9 cellular contexts compared by ENCODE assay signal in genomic region chr11:19995131-19995530, GRCh38.
DNase-seq lines count a peak whose midpoint lies in the region; ATAC-seq, FAIRE-seq and TF ChIP-seq lines count a peak whose summit lies in the region.
"Had no signal": no experiment of that assay in that cellular context is flagged by ENCODE, and none has a peak within 500 bp of the region (broad histone marks: within the 10 kb centered on the region; RNA-seq: fewer than 3 reads in every experiment).

No MANE protein-coding gene starts in this region.

- no peaks in the 10 kb centered on the region for H3K9me3 Mint-ChIP-seq in astrocyte (ENCODE audit: unreplicated experiment)
- no peaks in the 10 kb centered on the region for H3K9me3 Mint-ChIP-seq in stimulated activated naive B cell treated with anti-CD40 and anti-IgM and Interleukin-4, amounts not matched to agents 10 μg/mL and 1 μg/mL and 100 μg/mL, for 72 hours
- H3K9me3 Mint-ChIP-seq: naive B cell; T-helper 2 cell treated with Interferon-gamma antibody and Interleukin-4, amounts not matched to agents 5 μg/mL and 100 μg/mL, for 36 hours had no signal

- peaks cover 7% of the 10 kb centered on the region for H4K20me1 ChIP-seq in astrocyte (ENCODE audit: insufficient read depth, low read length)

- TF ChIP-seq CTCF in HEK293 (tag by site-specific recombination; IDR thresholded peaks at IDR 0.05) (no peak), astrocyte (IDR thresholded peaks at IDR 0.05; ENCODE audit: insufficient read depth, low read depth, low read length) (no peak)

- ATAC-seq in left cardiac atrium (peak; percentile 56 to 86), GM21367 (IDR thresholded peaks at IDR 0.05; ENCODE audit: unreplicated experiment) (no peak), HG03521 (IDR thresholded peaks at IDR 0.05; ENCODE audit: unreplicated experiment) (no peak)
- ATAC-seq in stimulated activated naive B cell treated with anti-CD40 and anti-IgM and Interleukin-4, amounts not matched to agents 10 μg/mL and 1 μg/mL and 100 μg/mL, for 72 hours (replicated peaks), result peak; percentile 43 to 55

- peaks cover 11% of the 10 kb centered on the region for H3K27me3 Mint-ChIP-seq in astrocyte (ENCODE audit: low read depth, unreplicated experiment)
- H3K27me3 Mint-ChIP-seq in stimulated activated naive B cell treated with anti-CD40 and anti-IgM and Interleukin-4, amounts not matched to agents 10 μg/mL and 1 μg/mL and 100 μg/mL, for 72 hours, result peaks cover 0 to 17% of the 10 kb centered on the region in 2 donors

- peak; percentile 67 for DNase-seq in astrocyte (ENCODE audit: low read depth)
- DNase-seq in left cardiac atrium, result no peak
- DNase-seq in stimulated activated naive B cell treated with anti-CD40 and anti-IgM and Interleukin-4, amounts not matched to agents 10 μg/mL and 1 μg/mL and 100 μg/mL, for 72 hours, result no peak
- no peak for DNase-seq in NCI-H446 (lab: John Stamatoyannopoulos, UW)
- DNase-seq: naive B cell had no signal

- H3K36me3 ChIP-seq in HEK293 (ENCODE audit: control insufficient read depth in 2 of 2, insufficient read depth in 1 of 2, low read length in 2 of 2) (no peaks in the 10 kb centered on the region), astrocyte (ENCODE audit: insufficient read depth, low read length) (no peaks in the 10 kb centered on the region)

- H3K4me1 Mint-ChIP-seq in astrocyte (ENCODE audit: low read depth, unreplicated experiment), result peaks cover 14% of the 10 kb centered on the region
- H3K4me1 Mint-ChIP-seq in stimulated activated naive B cell treated with anti-CD40 and anti-IgM and Interleukin-4, amounts not matched to agents 10 μg/mL and 1 μg/mL and 100 μg/mL, for 72 hours, result no peaks in the 10 kb centered on the region
- H3K4me1 Mint-ChIP-seq: naive B cell had no signal

- H2AFZ ChIP-seq in astrocyte (ENCODE audit: low read depth, low read length), result no peak overlapping the region

- H3K36me3 Mint-ChIP-seq in astrocyte (ENCODE audit: low read depth, unreplicated experiment), result peaks cover 6% of the 10 kb centered on the region
- H3K36me3 Mint-ChIP-seq in stimulated activated naive B cell treated with anti-CD40 and anti-IgM and Interleukin-4, amounts not matched to agents 10 μg/mL and 1 μg/mL and 100 μg/mL, for 72 hours, result no peaks in the 10 kb centered on the region
- H3K36me3 Mint-ChIP-seq: naive B cell had no signal

- intact Hi-C loops in left cardiac atrium (cut with DNase I), result no loop called here

- no peak overlapping the region for H3K27ac ChIP-seq in HEK293 (ENCODE audit: extremely low read depth, low read depth, low read length)
- no peak overlapping the region for H3K27ac ChIP-seq in astrocyte (ENCODE audit: low read depth, low read length)

- H3K4me3 ChIP-seq in HEK293 (ENCODE audit: low read depth, low read length) (no peak overlapping the region), astrocyte (ENCODE audit: insufficient read depth, low read depth, low read length) (no peak overlapping the region)

- H3K4me1 ChIP-seq in HEK293 (ENCODE audit: control insufficient read depth, insufficient read depth, low read length) (peaks cover under 1% of the 10 kb centered on the region; the same call in 1 of the 2 replicates), astrocyte (ENCODE audit: insufficient read depth, low read length) (peaks cover 7% of the 10 kb centered on the region)

- no peak overlapping the region for H3K9ac ChIP-seq in astrocyte (ENCODE audit: low read length)

- H3K4me2 ChIP-seq in astrocyte (ENCODE audit: low read length), result no peak overlapping the region

- CTCF ChIA-PET in HEK293 (lab: Yijun Ruan, JAX), result interaction anchor here (1.1 kb wide), 2 partner anchors 45 to 431 kb away, joined by 3 to 4 read pairs; no protein-coding TSS in a partner anchor

- FAIRE-seq in astrocyte (lab: Jason Lieb, UNC), result no peak

- no peak overlapping the region for H3K4me3 Mint-ChIP-seq in astrocyte (ENCODE audit: unreplicated experiment)
- H3K4me3 Mint-ChIP-seq in stimulated activated naive B cell treated with anti-CD40 and anti-IgM and Interleukin-4, amounts not matched to agents 10 μg/mL and 1 μg/mL and 100 μg/mL, for 72 hours, result no peak overlapping the region
- H3K4me3 Mint-ChIP-seq: naive B cell; T-helper 2 cell treated with Interferon-gamma antibody and Interleukin-4, amounts not matched to agents 5 μg/mL and 100 μg/mL, for 36 hours had no signal

- H3K27me3 ChIP-seq in astrocyte (ENCODE audit: insufficient read depth, low read length), result no peaks in the 10 kb centered on the region

- peak overlapping the region; percentile 27 for H3K27ac Mint-ChIP-seq in astrocyte (ENCODE audit: unreplicated experiment)
- H3K27ac Mint-ChIP-seq in stimulated activated naive B cell treated with anti-CD40 and anti-IgM and Interleukin-4, amounts not matched to agents 10 μg/mL and 1 μg/mL and 100 μg/mL, for 72 hours, result no peak overlapping the region
- H3K27ac Mint-ChIP-seq: naive B cell; T-helper 2 cell treated with Interferon-gamma antibody and Interleukin-4, amounts not matched to agents 5 μg/mL and 100 μg/mL, for 36 hours had no signal

- no peaks in the 10 kb centered on the region for H3K79me2 ChIP-seq in astrocyte (ENCODE audit: insufficient read depth, low read length)

- no peaks in the 10 kb centered on the region for H3K9me3 ChIP-seq in HEK293 (ENCODE audit: control insufficient read depth, insufficient read depth, low read depth, low read length)
- no peaks in the 10 kb centered on the region for H3K9me3 ChIP-seq in astrocyte (ENCODE audit: insufficient read depth, low read depth, low read length)

- POLR2A ChIA-PET in HEK293 (lab: Yijun Ruan, JAX), result no interaction called here

TF ChIP-seq in HEK293, 187 proteins besides CTCF, POLR2A, EP300 and RAD21 (continues in another document):
- TF ChIP-seq GLIS2 (tag by site-specific recombination; IDR thresholded peaks at IDR 0.05) (0 out of 2 replicates have a peak, but pooled peaks have one; percentile 24), ZNF660 (tag by site-specific recombination; IDR thresholded peaks at IDR 0.05) (no peak), ZNF701 (tag by site-specific recombination; IDR thresholded peaks at IDR 0.05) (no peak), ZNF555 (tag by site-specific recombination; conservative IDR thresholded peaks at IDR 0.05) (no peak), ZNF266 (tag by site-specific recombination; IDR thresholded peaks at IDR 0.05; ENCODE audit: low read depth) (no peak), ZBTB21 (tag by site-specific recombination; IDR thresholded peaks at IDR 0.05) (peak; percentile 69; the same call in 1 of the 2 replicates), SALL2 (tag by site-specific recombination; IDR thresholded peaks at IDR 0.05; ENCODE audit: borderline replicate concordance) (no peak), ZNF174 (tag by site-specific recombination; IDR thresholded peaks at IDR 0.05) (no peak), ZNF112 (tag by site-specific recombination; IDR thresholded peaks at IDR 0.05) (no peak), ZFP69B (tag by site-specific recombination; IDR thresholded peaks at IDR 0.05) (peak; percentile 33; the same call in 1 of the 2 replicates), ZNF138 (tag by site-specific recombination; IDR thresholded peaks at IDR 0.05; ENCODE audit: borderline replicate concordance) (no peak), ZNF19 (tag by site-specific recombination; IDR thresholded peaks at IDR 0.05; ENCODE audit: low read depth) (no peak), ZNF677 (tag by site-specific recombination; IDR thresholded peaks at IDR 0.05) (no peak), ZNF157 (tag by site-specific recombination; IDR thresholded peaks at IDR 0.05) (no peak), ZNF704 (tag by site-specific recombination; IDR thresholded peaks at IDR 0.05) (no peak), ZNF335 (tag by site-specific recombination; conservative IDR thresholded peaks at IDR 0.05) (peak; percentile 51), ZIC2 (tag by site-specific recombination; IDR thresholded peaks at IDR 0.05) (peak; percentile 52; the same call in 1 of the 2 replicates), ZNF600 (tag by site-specific recombination; IDR thresholded peaks at IDR 0.05) (peak; percentile 83), ZNF692 (tag by site-specific recombination; IDR thresholded peaks at IDR 0.05) (peak; percentile 75), ZNF707 (tag by site-specific recombination; IDR thresholded peaks at IDR 0.05) (peak; percentile 73; the same call in 1 of the 2 replicates), KLF1 (tag by site-specific recombination; IDR thresholded peaks at IDR 0.05) (no peak), ATF2 (tag by site-specific recombination; IDR thresholded peaks at IDR 0.05; ENCODE audit: low read depth) (no peak)

Comparison
In these comparisons a context has a peak if more than half of its experiments do, and no peak if none do; other contexts are left out.
1. ATAC-seq: peak in left cardiac atrium (2 of 2) and stimulated activated naive B cell treated with anti-CD40 and anti-IgM and Interleukin-4, amounts not matched to agents 10 μg/mL and 1 μg/mL and 100 μg/mL, for 72 hours (2 of 2); none in GM21367 (single experiment) and HG03521 (single experiment).